ENCODE assay signal across 11 cellular contexts in genomic region chr20:50284811-50285375, GRCh38.
A peak's percentile ranks its signal among the peaks of the same experiment; 100 is the strongest.
DNase-seq lines count a peak whose midpoint lies in the region; ATAC-seq and TF ChIP-seq lines count a peak whose summit lies in the region.
"Had no signal": no experiment of that assay in that cellular context is flagged by ENCODE, and none has a peak within 500 bp of the region (broad histone marks: within the 10 kb centered on the region; RNA-seq: fewer than 3 reads in every experiment).

No MANE protein-coding gene starts in this region.

- H3K9ac ChIP-seq in neuronal stem cell (ENCODE audit: low read depth, low read length, poor library complexity), result no peak overlapping the region
- H3K9ac ChIP-seq: KMS-11 had no signal

- H3K4me1 ChIP-seq in neuronal stem cell (ENCODE audit: control insufficient read depth in 2 of 2, insufficient read depth in 1 of 2, low read depth in 1 of 2, low read length in 2 of 2) (peaks cover 4 to 5% of the 10 kb centered on the region in 2 donors), aorta (ENCODE audit: control insufficient read depth in 1 of 2, insufficient read depth in 2 of 2, low read length in 2 of 2) (no peaks in the 10 kb centered on the region)

- intact Hi-C loops in natural killer cell (cut with micrococcal nuclease) (no loop called here), aorta (cut with DNase I) (loop anchor here in 1 of 2 donors (5.0 kb wide), 1 partner anchor 83 kb away; no protein-coding TSS in a partner anchor)

- H3K27ac Mint-ChIP-seq in natural killer cell treated with Interleukin-12 subunit alpha and Interleukin-12 subunit beta and Interleukin-15 and Interleukin-18, amount 100 ng/mL, for 72 hours, result peak overlapping the region; percentile 62 to 83
- H3K27ac Mint-ChIP-seq in natural killer cell, result no peak overlapping the region

- H2AK5ac ChIP-seq in neuronal stem cell (ENCODE audit: low read depth, low read length), result peak overlapping the region; percentile 5

- no peak overlapping the region for H3K23ac ChIP-seq in neuronal stem cell (ENCODE audit: low read depth, low read length, poor library complexity)

- no peak overlapping the region for H2BK12ac ChIP-seq in neuronal stem cell (ENCODE audit: low read length)

- peak overlapping the region; percentile 61 for H3K18ac ChIP-seq in neuronal stem cell (ENCODE audit: low read length)

- H2BK120ac ChIP-seq in neuronal stem cell (ENCODE audit: low read depth, low read length), result no peak overlapping the region

- no peak for ATAC-seq in natural killer cell treated with Interleukin-12 subunit alpha and Interleukin-12 subunit beta and Interleukin-15 and Interleukin-18, amount 100 ng/mL, for 72 hours
- ATAC-seq in natural killer cell (no peak), aorta (ENCODE audit: low FRiP score) (peak; percentile 11), HG02759 (IDR thresholded peaks at IDR 0.05; ENCODE audit: unreplicated experiment) (no peak)

- no peak overlapping the region for H2BK5ac ChIP-seq in neuronal stem cell (ENCODE audit: low read length)

- H3K14ac ChIP-seq in neuronal stem cell (ENCODE audit: low read length), result no peak overlapping the region

- H3K4me1 Mint-ChIP-seq in natural killer cell treated with Interleukin-12 subunit alpha and Interleukin-12 subunit beta and Interleukin-15 and Interleukin-18, amount 100 ng/mL, for 72 hours (ENCODE audit: low read depth in 2 of 2), result peaks cover 42 to 44% of the 10 kb centered on the region in 2 donors
- peaks cover 9 to 29% of the 10 kb centered on the region in 2 donors for H3K4me1 Mint-ChIP-seq in natural killer cell

- peak overlapping the region; percentile 49 for H3K27ac ChIP-seq in epithelial cell of prostate
- no peak overlapping the region for H3K27ac ChIP-seq in neuronal stem cell (replicated peaks; ENCODE audit: low read length)
- H3K27ac ChIP-seq in aorta (ENCODE audit: low read depth in 1 of 2, low read length in 2 of 2), result peak overlapping the region in 1 of 2 donors; percentile 13
- H3K27ac ChIP-seq: C4-2B, KMS-11 had no signal

- WGBS in neuronal stem cell (ENCODE audit: extremely low coverage in 2 of 2, insufficient read length in 2 of 2, insufficient replicate concordance in 1 of 2), 2 donors, result no CpG with 5 or more reads among the region's 10 CpGs
- 66 to 81% methylated on average over 10 of the region's 10 CpGs for WGBS in aorta, 2 donors

- H3K79me1 ChIP-seq in neuronal stem cell (ENCODE audit: low read depth, low read length), result no peaks in the 10 kb centered on the region

- no peak for TF ChIP-seq CTCF in natural killer cell (IDR thresholded peaks at IDR 0.05)

- H3K36me3 ChIP-seq in neuronal stem cell (replicated peaks in 1 of 2; ENCODE audit: control insufficient read depth in 2 of 2, insufficient read depth in 2 of 2, low read length in 2 of 2), result no peaks in the 10 kb centered on the region
- H3K36me3 ChIP-seq in aorta (ENCODE audit: control insufficient read depth in 1 of 2, insufficient read depth in 2 of 2, low read length in 1 of 2), result no peaks in the 10 kb centered on the region

- H4K91ac ChIP-seq in neuronal stem cell (ENCODE audit: low read depth, low read length, poor library complexity), result no peak overlapping the region

- peaks cover 6% of the 10 kb centered on the region for H3K36me3 Mint-ChIP-seq in natural killer cell treated with Interleukin-12 subunit alpha and Interleukin-12 subunit beta and Interleukin-15 and Interleukin-18, amount 100 ng/mL, for 72 hours
- no peaks in the 10 kb centered on the region for H3K36me3 Mint-ChIP-seq in natural killer cell

- H3K4ac ChIP-seq in neuronal stem cell (ENCODE audit: low read length), result no peak overlapping the region

- no peak overlapping the region for H4K8ac ChIP-seq in neuronal stem cell (ENCODE audit: low read depth, low read length)

- DNase-seq in natural killer cell treated with Interleukin-12 subunit alpha and Interleukin-12 subunit beta and Interleukin-15 and Interleukin-18, amount 100 ng/mL, for 72 hours (ENCODE audit: low spot score), result no peak
- DNase-seq in natural killer cell (no peak), epithelial cell of prostate (ENCODE audit: low read depth, low spot score) (no peak), neuronal stem cell (ENCODE audit: low spot score) (no peak), aorta (peak in 1 of 2 donors; percentile 64), COLO668 (lab: John Stamatoyannopoulos, UW; ENCODE audit: unreplicated experiment) (no peak), AG08396 (ENCODE audit: low spot score) (no peak)
- DNase-seq: activated CD8-positive, alpha-beta memory T cell treated with anti-CD3 and anti-CD28 coated beads, Interleukin-2, amount 50 U/mL, for 4 hours had no signal

- H3K9me3 ChIP-seq in neuronal stem cell (replicated peaks in 1 of 2; ENCODE audit: control insufficient read depth in 2 of 2, insufficient read depth in 1 of 2, low read depth in 1 of 2, low read length in 2 of 2) (no peaks in the 10 kb centered on the region), aorta (ENCODE audit: control insufficient read depth, low read length) (no peaks in the 10 kb centered on the region)

- H2BK15ac ChIP-seq in neuronal stem cell (ENCODE audit: low read length), result peak overlapping the region; percentile 4

- H3K27me3 ChIP-seq in neuronal stem cell (ENCODE audit: control insufficient read depth in 3 of 3, insufficient read depth in 3 of 3, low read depth in 1 of 3, low read length in 3 of 3) (no peaks in the 10 kb centered on the region), aorta (ENCODE audit: control insufficient read depth in 1 of 2, insufficient read depth in 2 of 2, low read length in 1 of 2) (no peaks in the 10 kb centered on the region)

- H3K4me3 ChIP-seq in neuronal stem cell (ENCODE audit: low read length in 2 of 2), result no peak overlapping the region
- no peak overlapping the region for H3K4me3 ChIP-seq in aorta (ENCODE audit: low read length in 2 of 2)

- peak overlapping the region; percentile 87 for H2AFZ ChIP-seq in neuronal stem cell (ENCODE audit: low read length)

- H3K4me2 ChIP-seq in neuronal stem cell (ENCODE audit: insufficient read depth, low read length, poor library complexity, severe bottlenecking), result no peak overlapping the region
- H3K4me2 ChIP-seq: KMS-11 had no signal

- H3K27me3 Mint-ChIP-seq in natural killer cell treated with Interleukin-12 subunit alpha and Interleukin-12 subunit beta and Interleukin-15 and Interleukin-18, amount 100 ng/mL, for 72 hours, result peaks cover 26 to 36% of the 10 kb centered on the region in 2 donors
- peaks cover 37 to 56% of the 10 kb centered on the region in 2 donors for H3K27me3 Mint-ChIP-seq in natural killer cell (ENCODE audit: low read depth in 2 of 2)

- H3K4me3 Mint-ChIP-seq in natural killer cell treated with Interleukin-12 subunit alpha and Interleukin-12 subunit beta and Interleukin-15 and Interleukin-18, amount 100 ng/mL, for 72 hours, result peak overlapping the region; percentile 54
- no peak overlapping the region for H3K4me3 Mint-ChIP-seq in natural killer cell

- H3K9me3 Mint-ChIP-seq in natural killer cell treated with Interleukin-12 subunit alpha and Interleukin-12 subunit beta and Interleukin-15 and Interleukin-18, amount 100 ng/mL, for 72 hours, result no peaks in the 10 kb centered on the region
- no peaks in the 10 kb centered on the region for H3K9me3 Mint-ChIP-seq in natural killer cell

Comparison
In these comparisons a context has a peak if more than half of its experiments do, and no peak if none do; other contexts are left out.
1. H3K27ac Mint-ChIP-seq: peak in natural killer cell treated with Interleukin-12 subunit alpha and Interleukin-12 subunit beta and Interleukin-15 and Interleukin-18, amount 100 ng/mL, for 72 hours (2 of 2); none in natural killer cell (0 of 2).